1 cellular context compared by ENCODE assay signal in genomic region chr15:80246425-80246894, GRCh38.
TF ChIP-seq lines count a peak whose summit lies in the region.

No MANE protein-coding gene starts in this region.

TF ChIP-seq in HepG2, 621 proteins besides CTCF, POLR2A, EP300 and RAD21 (continued from another document and continues in another):
- no peak for TF ChIP-seq KMT2A (CRISPR knock-in tag; IDR thresholded peaks at IDR 0.05)
- no peak for TF ChIP-seq GPBP1L1 (CRISPR knock-in tag; IDR thresholded peaks at IDR 0.05)
- TF ChIP-seq NFE2L2 (IDR thresholded peaks at IDR 0.05; ENCODE audit: low read length): no peak
- TF ChIP-seq LRRFIP1 (CRISPR knock-in tag; conservative IDR thresholded peaks at IDR 0.05): no peak
- TF ChIP-seq NR3C1 (CRISPR knock-in tag; IDR thresholded peaks at IDR 0.05): no peak
- TF ChIP-seq SNRNP70 (IDR thresholded peaks at IDR 0.05; ENCODE audit: low read depth, low read length): no peak
- TF ChIP-seq ZNF136 (CRISPR knock-in tag; IDR thresholded peaks at IDR 0.05; ENCODE audit: low read depth): no peak
- no peak for TF ChIP-seq ZKSCAN5 (CRISPR knock-in tag; IDR thresholded peaks at IDR 0.05)
- no peak for TF ChIP-seq SALL2 (CRISPR knock-in tag; IDR thresholded peaks at IDR 0.05)
- TF ChIP-seq TBP (CRISPR knock-in tag; IDR thresholded peaks at IDR 0.05): no peak
- no peak for TF ChIP-seq SIN3B (IDR thresholded peaks at IDR 0.05; ENCODE audit: low read length)
- no peak for TF ChIP-seq PHF8 (CRISPR knock-in tag; IDR thresholded peaks at IDR 0.05)
- TF ChIP-seq FOXK2 (IDR thresholded peaks at IDR 0.05): no peak
- TF ChIP-seq GATA4 (IDR thresholded peaks at IDR 0.05; ENCODE audit: borderline replicate concordance, low read depth): no peak
- TF ChIP-seq NCOR1 (IDR thresholded peaks at IDR 0.05; ENCODE audit: borderline replicate concordance, low read length): peak; percentile 49; the same call in 1 of the 2 replicates
- 0 out of 2 replicates have a peak, but pooled peaks have one; percentile 10 for TF ChIP-seq ZNF629 (CRISPR knock-in tag; conservative IDR thresholded peaks at IDR 0.05)
- TF ChIP-seq ZNF281 (CRISPR knock-in tag; IDR thresholded peaks at IDR 0.05; ENCODE audit: borderline replicate concordance): no peak
- peak; percentile 79 for TF ChIP-seq ZSCAN29 (CRISPR knock-in tag; conservative IDR thresholded peaks at IDR 0.05)
- peak; percentile 47; the same call in 1 of the 2 replicates for TF ChIP-seq CREM (IDR thresholded peaks at IDR 0.05)
- TF ChIP-seq CREM (CRISPR knock-in tag; IDR thresholded peaks at IDR 0.05): no peak
- no peak for TF ChIP-seq ZNF569 (CRISPR knock-in tag; IDR thresholded peaks at IDR 0.05; ENCODE audit: borderline replicate concordance)
- TF ChIP-seq ZNF672 (CRISPR knock-in tag; IDR thresholded peaks at IDR 0.05): no peak
- TF ChIP-seq CBX1 (IDR thresholded peaks at IDR 0.05; ENCODE audit: low read depth): no peak
- no peak for TF ChIP-seq ZNF333 (CRISPR knock-in tag; IDR thresholded peaks at IDR 0.05; ENCODE audit: borderline replicate concordance)
- TF ChIP-seq ZBTB42 (CRISPR knock-in tag; IDR thresholded peaks at IDR 0.05): no peak
- TF ChIP-seq NRL (CRISPR knock-in tag; IDR thresholded peaks at IDR 0.05; ENCODE audit: borderline replicate concordance): no peak
- TF ChIP-seq ZNF232 (CRISPR knock-in tag; IDR thresholded peaks at IDR 0.05; ENCODE audit: borderline replicate concordance): peak; percentile 100
- TF ChIP-seq NKX3-1 (CRISPR knock-in tag; IDR thresholded peaks at IDR 0.05): no peak
- no peak for TF ChIP-seq ARNT (IDR thresholded peaks at IDR 0.05)
- no peak for TF ChIP-seq LCORL (IDR thresholded peaks at IDR 0.05)
- no peak for TF ChIP-seq LCORL (CRISPR knock-in tag; IDR thresholded peaks at IDR 0.05)
- peak; percentile 15; the same call in 1 of the 2 replicates for TF ChIP-seq HNF1A (IDR thresholded peaks at IDR 0.05; ENCODE audit: low read depth)
- TF ChIP-seq HNF1A (CRISPR knock-in tag; IDR thresholded peaks at IDR 0.05; ENCODE audit: borderline replicate concordance): no peak
- no peak for TF ChIP-seq AHDC1 (CRISPR knock-in tag; IDR thresholded peaks at IDR 0.05; ENCODE audit: borderline replicate concordance)
- no peak for TF ChIP-seq ZNF644 (CRISPR knock-in tag; IDR thresholded peaks at IDR 0.05; ENCODE audit: low read depth)
- TF ChIP-seq MLX (CRISPR knock-in tag; IDR thresholded peaks at IDR 0.05): no peak
- no peak for TF ChIP-seq ZNF7 (CRISPR knock-in tag; IDR thresholded peaks at IDR 0.05)
- no peak for TF ChIP-seq SMAD3 (CRISPR knock-in tag; IDR thresholded peaks at IDR 0.05)
- no peak for TF ChIP-seq ZNF382 (CRISPR knock-in tag; IDR thresholded peaks at IDR 0.05; ENCODE audit: borderline replicate concordance)
- no peak for TF ChIP-seq IKZF4 (CRISPR knock-in tag; IDR thresholded peaks at IDR 0.05; ENCODE audit: borderline replicate concordance, low read depth, not compliant biosample characterization)
- peak; percentile 30; the same call in 1 of the 2 replicates for TF ChIP-seq ELF1 (CRISPR knock-in tag; IDR thresholded peaks at IDR 0.05)
- no peak for TF ChIP-seq FLYWCH1 (CRISPR knock-in tag; IDR thresholded peaks at IDR 0.05)
- no peak for TF ChIP-seq MAX (IDR thresholded peaks at IDR 0.05)
- no peak for TF ChIP-seq ZNF747 (CRISPR knock-in tag; IDR thresholded peaks at IDR 0.05; ENCODE audit: borderline replicate concordance)
- TF ChIP-seq SAP130 (CRISPR knock-in tag; IDR thresholded peaks at IDR 0.05; ENCODE audit: low read depth): peak; percentile 45; the same call in 1 of the 2 replicates
- TF ChIP-seq ZNF484 (CRISPR knock-in tag; IDR thresholded peaks at IDR 0.05; ENCODE audit: borderline replicate concordance, low read depth): no peak
- no peak for TF ChIP-seq SP5 (CRISPR knock-in tag; IDR thresholded peaks at IDR 0.05; ENCODE audit: borderline replicate concordance, low read depth)
- TF ChIP-seq ZNF235 (CRISPR knock-in tag; IDR thresholded peaks at IDR 0.05; ENCODE audit: borderline replicate concordance): no peak
- TF ChIP-seq ZNF713 (CRISPR knock-in tag; IDR thresholded peaks at IDR 0.05): no peak
- no peak for TF ChIP-seq ZNF205 (CRISPR knock-in tag; IDR thresholded peaks at IDR 0.05)
- TF ChIP-seq AKAP8 (CRISPR knock-in tag; IDR thresholded peaks at IDR 0.05): no peak
- TF ChIP-seq PHF21A (CRISPR knock-in tag; IDR thresholded peaks at IDR 0.05): peak; percentile 23; the same call in 1 of the 2 replicates
- no peak for TF ChIP-seq ZNF558 (CRISPR knock-in tag; IDR thresholded peaks at IDR 0.05; ENCODE audit: borderline replicate concordance)
- TF ChIP-seq BRD4 (CRISPR knock-in tag; IDR thresholded peaks at IDR 0.05): no peak
